ENCODE assay signal across 9 cellular contexts in the genomic region with DNA sequence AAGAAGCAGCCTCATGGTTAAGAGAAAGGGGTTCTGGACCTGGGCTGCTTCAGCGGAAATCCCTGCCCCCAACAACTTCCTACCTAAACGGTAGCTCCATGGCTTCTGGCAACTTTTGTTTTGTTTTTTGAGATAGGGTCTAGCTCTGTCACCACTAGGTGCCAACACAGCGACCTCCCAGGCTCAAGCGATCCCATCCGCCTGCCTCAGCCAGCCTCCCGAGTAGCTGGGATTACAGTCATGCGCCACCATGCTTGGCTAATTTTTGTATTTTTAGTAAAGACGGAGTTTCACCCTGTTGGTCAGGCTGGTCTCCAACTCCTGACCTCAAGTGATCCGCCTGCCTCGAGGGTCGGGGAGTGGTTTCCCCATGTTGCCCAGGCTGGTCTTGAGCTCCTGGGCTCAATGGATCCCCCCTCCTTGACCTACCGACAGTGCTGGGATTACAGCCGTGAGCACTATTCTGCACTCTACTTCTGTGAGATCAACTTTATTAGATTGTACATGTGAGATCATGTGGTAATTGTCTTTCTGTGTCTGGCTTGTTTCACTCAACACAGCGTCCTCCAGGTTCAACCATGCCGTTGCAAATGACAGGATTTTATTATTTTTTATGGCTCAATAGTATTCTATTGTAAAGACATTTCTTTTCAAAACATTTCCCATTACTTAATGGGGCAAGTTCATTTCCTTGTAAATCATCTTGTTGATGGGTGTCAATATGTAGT. TPM values are rescaled to one million over a fixed set of nuclear protein-coding genes. Genes with fewer than 3 reads are reported as not detected.
DNase-seq lines count a peak whose midpoint lies in the region; ATAC-seq and TF ChIP-seq lines count a peak whose summit lies in the region.
"Had no signal": no experiment of that assay in that cellular context is flagged by ENCODE, and none has a peak within 500 bp of the region (broad histone marks: within the 10 kb centered on the region; RNA-seq: fewer than 3 reads in every experiment).

No MANE protein-coding gene starts in this region.

- H3K27me3 Mint-ChIP-seq in activated T-helper 1 cell treated with anti-CD3 and anti-CD28 coated beads, Interleukin-12 subunit alpha, Interleukin-12 subunit beta, Interleukin-2, Interleukin-4 antibody, amounts not matched to agents 30 ng/mL and 10 ng/mL and 1 ng/mL, durations not matched to agents 14 hours and 24 hours and 36 hours (ENCODE audit: insufficient read depth) = no peaks in the 10 kb centered on the region

- TF ChIP-seq CTCF in DOHH2 (IDR thresholded peaks at IDR 0.05; ENCODE audit: low read depth, low read length, poor library complexity, severe bottlenecking) = no peak

- H4K20me1 ChIP-seq in DOHH2 (ENCODE audit: control insufficient read depth, insufficient read depth, low read depth, low read length) = peaks cover 14% of the 10 kb centered on the region

- H3F3A ChIP-seq in DOHH2 (ENCODE audit: control insufficient read depth, insufficient read depth) = 0 out of 2 replicates have a peak, but pooled peaks cover 3% of the 10 kb centered on the region

- H3K4me1 Mint-ChIP-seq in activated T-helper 1 cell treated with anti-CD3 and anti-CD28 coated beads, Interleukin-12 subunit alpha, Interleukin-12 subunit beta, Interleukin-2, Interleukin-4 antibody, amounts not matched to agents 30 ng/mL and 10 ng/mL and 1 ng/mL, durations not matched to agents 14 hours and 24 hours and 36 hours (ENCODE audit: low read depth) = peaks cover 31% of the 10 kb centered on the region

- peak overlapping the region; percentile 96 for H3K4me3 ChIP-seq in DOHH2 (ENCODE audit: low read length)
- H3K4me3 ChIP-seq: K562 had no signal

- H3K27ac ChIP-seq in DOHH2 (ENCODE audit: low read depth, low read length) = no peak overlapping the region

- peak; percentile 36 for ATAC-seq in HG02943 (IDR thresholded peaks at IDR 0.05; ENCODE audit: low read depth, unreplicated experiment)
- ATAC-seq in GM19397 (IDR thresholded peaks at IDR 0.05; ENCODE audit: unreplicated experiment) = no peak
- ATAC-seq: K562 had no signal

- no peak for DNase-seq in activated T-helper 1 cell treated with anti-CD3 and anti-CD28 coated beads, Interleukin-12 subunit alpha, Interleukin-12 subunit beta, Interleukin-2, Interleukin-4 antibody, amounts not matched to agents 30 ng/mL and 10 ng/mL and 1 ng/mL, durations not matched to agents 14 hours and 24 hours and 36 hours (ENCODE audit: low spot score)
- DNase-seq in iPS DF 19.7 (ENCODE audit: low read depth, low spot score) = peak; percentile 12
- peak; percentile 1 to 2 for DNase-seq in stimulated activated CD8-positive, alpha-beta memory T cell treated with anti-CD3 and anti-CD28 coated beads, Interleukin-2, amount 100 ng/mL, for 48 hours (ENCODE audit: low read depth in 2 of 2)
- no peak for DNase-seq in iPS-NIHi7 (ENCODE audit: extremely low spot score)
- no peak for DNase-seq in retina

- H3K27me3 ChIP-seq in DOHH2 (ENCODE audit: control insufficient read depth, low read length) = no peaks in the 10 kb centered on the region

- H3K9me2 ChIP-seq in DOHH2 (replicated peaks; ENCODE audit: control insufficient read depth, low read length) = no peaks in the 10 kb centered on the region

- peaks cover 16% of the 10 kb centered on the region for H3K36me3 ChIP-seq in DOHH2 (ENCODE audit: control insufficient read depth, low read length)

- H3K4me3 Mint-ChIP-seq in activated T-helper 1 cell treated with anti-CD3 and anti-CD28 coated beads, Interleukin-12 subunit alpha, Interleukin-12 subunit beta, Interleukin-2, Interleukin-4 antibody, amounts not matched to agents 30 ng/mL and 10 ng/mL and 1 ng/mL, durations not matched to agents 14 hours and 24 hours and 36 hours = peak overlapping the region; percentile 96

- no peaks in the 10 kb centered on the region for H3K9me3 ChIP-seq in DOHH2 (ENCODE audit: control insufficient read depth, insufficient read depth, low read length)

- no peaks in the 10 kb centered on the region for H3K9me3 Mint-ChIP-seq in activated T-helper 1 cell treated with anti-CD3 and anti-CD28 coated beads, Interleukin-12 subunit alpha, Interleukin-12 subunit beta, Interleukin-2, Interleukin-4 antibody, amounts not matched to agents 30 ng/mL and 10 ng/mL and 1 ng/mL, durations not matched to agents 14 hours and 24 hours and 36 hours

- H3K4me2 ChIP-seq in DOHH2 (ENCODE audit: low read length) = peak overlapping the region; percentile 97

- H3K79me2 ChIP-seq in DOHH2 (ENCODE audit: control insufficient read depth, low read length) = peaks cover 37% of the 10 kb centered on the region

- H3K27ac Mint-ChIP-seq in activated T-helper 1 cell treated with anti-CD3 and anti-CD28 coated beads, Interleukin-12 subunit alpha, Interleukin-12 subunit beta, Interleukin-2, Interleukin-4 antibody, amounts not matched to agents 30 ng/mL and 10 ng/mL and 1 ng/mL, durations not matched to agents 14 hours and 24 hours and 36 hours = peak overlapping the region; percentile 97

- peaks cover 15% of the 10 kb centered on the region for H3K4me1 ChIP-seq in DOHH2 (ENCODE audit: control insufficient read depth, low read length)

- intact Hi-C loops in activated T-helper 1 cell treated with anti-CD3 and anti-CD28 coated beads, Interleukin-12 subunit alpha, Interleukin-12 subunit beta, Interleukin-2, Interleukin-4 antibody, amounts not matched to agents 30 ng/mL and 10 ng/mL and 1 ng/mL, durations not matched to agents 14 hours and 24 hours and 36 hours (cut with micrococcal nuclease) = no loop called here

- peaks cover 12% of the 10 kb centered on the region for H3K36me3 Mint-ChIP-seq in activated T-helper 1 cell treated with anti-CD3 and anti-CD28 coated beads, Interleukin-12 subunit alpha, Interleukin-12 subunit beta, Interleukin-2, Interleukin-4 antibody, amounts not matched to agents 30 ng/mL and 10 ng/mL and 1 ng/mL, durations not matched to agents 14 hours and 24 hours and 36 hours (ENCODE audit: low read depth)

RNA-seq across cellular contexts. Expression of gene OBI1, which starts 1.3 kb away (rescaled TPM):
- total RNA-seq in activated T-helper 1 cell treated with anti-CD3 and anti-CD28 coated beads, Interleukin-12 subunit alpha, Interleukin-12 subunit beta, Interleukin-2, Interleukin-4 antibody, amounts not matched to agents 30 ng/mL and 10 ng/mL and 1 ng/mL, durations not matched to agents 14 hours and 24 hours and 36 hours = 20.0 and 21.1 TPM in 2 replicates

RNA-seq across cellular contexts. Expression of gene POU4F1, which starts 56.9 kb away (rescaled TPM):
- 0.23 and 0.29 TPM in 2 replicates for total RNA-seq in activated T-helper 1 cell treated with anti-CD3 and anti-CD28 coated beads, Interleukin-12 subunit alpha, Interleukin-12 subunit beta, Interleukin-2, Interleukin-4 antibody, amounts not matched to agents 30 ng/mL and 10 ng/mL and 1 ng/mL, durations not matched to agents 14 hours and 24 hours and 36 hours

Comparison
In these comparisons a context has a peak if more than half of its experiments do, and no peak if none do; other contexts are left out.
1. DNase-seq: peak in iPS DF 19.7 (single experiment) and stimulated activated CD8-positive, alpha-beta memory T cell treated with anti-CD3 and anti-CD28 coated beads, Interleukin-2, amount 100 ng/mL, for 48 hours (2 of 2); none in activated T-helper 1 cell treated with anti-CD3 and anti-CD28 coated beads, Interleukin-12 subunit alpha, Interleukin-12 subunit beta, Interleukin-2, Interleukin-4 antibody, amounts not matched to agents 30 ng/mL and 10 ng/mL and 1 ng/mL, durations not matched to agents 14 hours and 24 hours and 36 hours (single experiment), iPS-NIHi7 (single experiment) and retina (single experiment).